ENCODE assay signal across 16 cellular contexts in genomic region chr12:1607940-1608782, GRCh38. TPM values are rescaled to one million over a fixed set of nuclear protein-coding genes. Genes with fewer than 3 reads are reported as not detected.
A peak's percentile ranks its signal among the peaks of the same experiment; 100 is the strongest.
DNase-seq lines count a peak whose midpoint lies in the region; ATAC-seq, FAIRE-seq and TF ChIP-seq lines count a peak whose summit lies in the region.
"Had no signal": no experiment of that assay in that cellular context is flagged by ENCODE, and none has a peak within 500 bp of the region (broad histone marks: within the 10 kb centered on the region; RNA-seq: fewer than 3 reads in every experiment).

No MANE protein-coding gene starts in this region.

- no TSS peak for BruUV-seq in A673 (replicated peaks; lab: Mats Ljungman, UMichigan)

- CTCF ChIA-PET in A673 (lab: Charles Lee) = no interaction called here
- CTCF ChIA-PET in activated CD4-positive, alpha-beta T cell treated with anti-CD3 and anti-CD28 coated beads, Interleukin-2, amount 10 ng/mL, durations not matched to agents 7 days and 5 days (lab: Charles Lee) = interaction anchor here (0.7 to 1.8 kb wide), 2 partner anchors 16 to 628 kb away, joined by 4 to 5 read pairs; no protein-coding TSS in a partner anchor

- DNase-seq in A673 (ENCODE audit: low spot score) (peak; percentile 73), GM23248 (peak; percentile 80), astrocyte (ENCODE audit: low read depth) (no peak), mesothelial cell of epicardium (ENCODE audit: low spot score in 2 of 2, unreplicated experiment in 2 of 2) (no peak)
- no peak for DNase-seq in activated T-cell treated with anti-CD3 and anti-CD28 coated beads, Interleukin-2, amount 50 U/mL, for 1 hour
- no peak for DNase-seq in activated CD4-positive, alpha-beta T cell treated with anti-CD3 and anti-CD28 coated beads, Interleukin-2, amount 10 ng/mL, durations not matched to agents 7 days and 5 days
- DNase-seq: activated CD4-positive, alpha-beta T cell treated with anti-CD3 and anti-CD28 coated beads for 1 hour; activated T-cell treated with anti-CD3 and anti-CD28 coated beads, Interleukin-2, amount 50 U/mL, for 24 hours; anterior cingulate cortex; endodermal cell; H7; NCI-H2029 had no signal

- H3K79me2 ChIP-seq in GM23248 (ENCODE audit: insufficient read depth) (peaks cover 83% of the 10 kb centered on the region), astrocyte (ENCODE audit: insufficient read depth, low read length) (peaks cover 17% of the 10 kb centered on the region)
- H3K79me2 ChIP-seq: hepatocyte had no signal

- H3K9ac ChIP-seq in GM23248 (peak overlapping the region; percentile 58), astrocyte (ENCODE audit: low read length) (no peak overlapping the region)

- H3F3A ChIP-seq in GM23248 (ENCODE audit: insufficient read depth) = peaks cover 88% of the 10 kb centered on the region

- H3K27me3 Mint-ChIP-seq in astrocyte (ENCODE audit: low read depth, unreplicated experiment) = no peaks in the 10 kb centered on the region
- no peaks in the 10 kb centered on the region for H3K27me3 Mint-ChIP-seq in mesothelial cell of epicardium (ENCODE audit: low read depth)
- peaks cover 12% of the 10 kb centered on the region for H3K27me3 Mint-ChIP-seq in activated CD4-positive, alpha-beta T cell treated with anti-CD3 and anti-CD28 coated beads, Interleukin-2, amount 10 ng/mL, durations not matched to agents 7 days and 5 days

- WGBS in GM23248 (ENCODE audit: low coverage in 1 of 2, low lambda C conversion rate in 2 of 2, missing lambda C conversion rate in 2 of 2), 2 experiments = 76% methylated on average over 3 of the region's 3 CpGs

- intact Hi-C loops in A673 (cut with micrococcal nuclease; ENCODE audit: unreplicated experiment) = no loop called here

- peaks cover 30% of the 10 kb centered on the region for H3K4me1 Mint-ChIP-seq in astrocyte (ENCODE audit: low read depth, unreplicated experiment)
- peaks cover 28% of the 10 kb centered on the region for H3K4me1 Mint-ChIP-seq in mesothelial cell of epicardium
- peaks cover 22% of the 10 kb centered on the region for H3K4me1 Mint-ChIP-seq in activated CD4-positive, alpha-beta T cell treated with anti-CD3 and anti-CD28 coated beads, Interleukin-2, amount 10 ng/mL, durations not matched to agents 7 days and 5 days

- H2AFZ ChIP-seq in GM23248 (no peak overlapping the region), astrocyte (ENCODE audit: low read depth, low read length) (no peak overlapping the region)
- H2AFZ ChIP-seq: hepatocyte had no signal

- H3K4me3 ChIP-seq in A673 (ENCODE audit: low read depth, low read length, poor library complexity, severe bottlenecking) = no peak overlapping the region
- H3K4me3 ChIP-seq in GM23248 = no peak overlapping the region
- H3K4me3 ChIP-seq in astrocyte (ENCODE audit: insufficient read depth, low read depth, low read length) = no peak overlapping the region
- H3K4me3 ChIP-seq: hepatocyte, lung had no signal

- H3K4me1 ChIP-seq in A673 (ENCODE audit: insufficient read depth, low read length, poor library complexity, severe bottlenecking) (peaks cover 38% of the 10 kb centered on the region), GM23248 (ENCODE audit: insufficient read depth) (peaks cover 71% of the 10 kb centered on the region), astrocyte (ENCODE audit: insufficient read depth, low read length) (peaks cover 30% of the 10 kb centered on the region)

- no peaks in the 10 kb centered on the region for H3K27me3 ChIP-seq in A673 (replicated peaks; ENCODE audit: insufficient read depth, low read depth, low read length, poor library complexity)
- no peaks in the 10 kb centered on the region for H3K27me3 ChIP-seq in GM23248 (replicated peaks; ENCODE audit: insufficient read depth)
- no peaks in the 10 kb centered on the region for H3K27me3 ChIP-seq in astrocyte (ENCODE audit: insufficient read depth, low read length)
- H3K27me3 ChIP-seq: hepatocyte had no signal

- H3K9me3 Mint-ChIP-seq in astrocyte (ENCODE audit: unreplicated experiment) (no peaks in the 10 kb centered on the region), mesothelial cell of epicardium (no peaks in the 10 kb centered on the region)
- H3K9me3 Mint-ChIP-seq in activated CD4-positive, alpha-beta T cell treated with anti-CD3 and anti-CD28 coated beads, Interleukin-2, amount 10 ng/mL, durations not matched to agents 7 days and 5 days = no peaks in the 10 kb centered on the region
- H3K9me3 Mint-ChIP-seq: activated T-cell treated with anti-CD3 and anti-CD28 coated beads, Interleukin-2, amount 50 U/mL, for 24 hours; endodermal cell had no signal

- H3K4me3 Mint-ChIP-seq in astrocyte (ENCODE audit: unreplicated experiment) (no peak overlapping the region), mesothelial cell of epicardium (no peak overlapping the region)
- H3K4me3 Mint-ChIP-seq in activated CD4-positive, alpha-beta T cell treated with anti-CD3 and anti-CD28 coated beads, Interleukin-2, amount 10 ng/mL, durations not matched to agents 7 days and 5 days = no peak overlapping the region
- H3K4me3 Mint-ChIP-seq: activated T-cell treated with anti-CD3 and anti-CD28 coated beads, Interleukin-2, amount 50 U/mL, for 24 hours; endodermal cell had no signal

- no peak for FAIRE-seq in astrocyte (lab: Jason Lieb, UNC)

- H3K36me3 ChIP-seq in A673 (ENCODE audit: insufficient read depth, low read length, poor library complexity, severe bottlenecking) = no peaks in the 10 kb centered on the region
- no peaks in the 10 kb centered on the region for H3K36me3 ChIP-seq in GM23248 (ENCODE audit: low read depth)
- no peaks in the 10 kb centered on the region for H3K36me3 ChIP-seq in astrocyte (ENCODE audit: insufficient read depth, low read length)

- H3K27ac ChIP-seq in A673 (ENCODE audit: low read depth, low read length, poor library complexity, severe bottlenecking) = peak overlapping the region; percentile 78
- H3K27ac ChIP-seq in GM23248 = peak overlapping the region; percentile 90
- H3K27ac ChIP-seq in astrocyte (ENCODE audit: low read depth, low read length) = no peak overlapping the region
- H3K27ac ChIP-seq: hepatocyte had no signal

- H4K20me1 ChIP-seq in GM23248 (ENCODE audit: insufficient read depth) = no peaks in the 10 kb centered on the region
- H4K20me1 ChIP-seq in astrocyte (ENCODE audit: insufficient read depth, low read length) = peaks cover 22% of the 10 kb centered on the region

- peak overlapping the region; percentile 63 for H3K4me2 ChIP-seq in GM23248 (ENCODE audit: unreplicated experiment)
- H3K4me2 ChIP-seq in astrocyte (ENCODE audit: low read length) = no peak overlapping the region
- H3K4me2 ChIP-seq: hepatocyte had no signal

- no peaks in the 10 kb centered on the region for H3K9me2 ChIP-seq in GM23248 (ENCODE audit: insufficient read depth)

- H3K36me3 Mint-ChIP-seq in astrocyte (ENCODE audit: low read depth, unreplicated experiment) (no peaks in the 10 kb centered on the region), mesothelial cell of epicardium (no peaks in the 10 kb centered on the region)
- no peaks in the 10 kb centered on the region for H3K36me3 Mint-ChIP-seq in activated CD4-positive, alpha-beta T cell treated with anti-CD3 and anti-CD28 coated beads, Interleukin-2, amount 10 ng/mL, durations not matched to agents 7 days and 5 days (ENCODE audit: low read depth)

- H3K9me3 ChIP-seq in A673 (ENCODE audit: low read depth, low read length, poor library complexity, severe bottlenecking) (no peaks in the 10 kb centered on the region), GM23248 (ENCODE audit: low read depth) (no peaks in the 10 kb centered on the region), astrocyte (ENCODE audit: insufficient read depth, low read depth, low read length) (no peaks in the 10 kb centered on the region)

- ATAC-seq in HG02763 (IDR thresholded peaks at IDR 0.05; ENCODE audit: unreplicated experiment) (no peak), HG02759 (IDR thresholded peaks at IDR 0.05; ENCODE audit: unreplicated experiment) (no peak)

- TF ChIP-seq CTCF in A673 (conservative IDR thresholded peaks at IDR 0.05; ENCODE audit: low read depth, low read length) = no peak
- TF ChIP-seq CTCF in astrocyte (IDR thresholded peaks at IDR 0.05; ENCODE audit: insufficient read depth, low read depth, low read length) = no peak
- no peak for TF ChIP-seq CTCF in mesothelial cell of epicardium (IDR thresholded peaks at IDR 0.05; ENCODE audit: unreplicated experiment)

- H3K27ac Mint-ChIP-seq in astrocyte (ENCODE audit: unreplicated experiment) (peak overlapping the region; percentile 74), mesothelial cell of epicardium (peak overlapping the region; percentile 17)
- H3K27ac Mint-ChIP-seq in activated CD4-positive, alpha-beta T cell treated with anti-CD3 and anti-CD28 coated beads, Interleukin-2, amount 10 ng/mL, durations not matched to agents 7 days and 5 days = no peak overlapping the region
- H3K27ac Mint-ChIP-seq: activated T-cell treated with anti-CD3 and anti-CD28 coated beads, Interleukin-2, amount 50 U/mL, for 24 hours; endodermal cell had no signal

- POLR2A ChIA-PET in A673 (lab: Charles Lee; ENCODE audit: low non-redundant PET) = no interaction called here
- POLR2A ChIA-PET in activated CD4-positive, alpha-beta T cell treated with anti-CD3 and anti-CD28 coated beads, Interleukin-2, amount 10 ng/mL, durations not matched to agents 7 days and 5 days (lab: Charles Lee) = no interaction called here

- in situ Hi-C loops in GM23248 (cut with MboI) = no loop called here

RNA-seq across cellular contexts. Expression of gene FBXL14, which starts 13.8 kb away (rescaled TPM):
- 19.3 and 21.2 TPM in 2 replicates for total RNA-seq in A673 (2021)
- 3.2 and 9.3 TPM in 2 replicates for total RNA-seq in GM23248 (2014; rRNA removed; shearing (Covaris generic))
- polyA plus RNA-seq in GM23248 (2016; fragmentation: Nextera tagmentation; extraction: Ambion mirVana) = 1.2 and 1.9 TPM in 2 replicates
- 9.2 and 9.8 TPM in 2 replicates for total RNA-seq in astrocyte
- 14.1 to 14.8 TPM (median 14.3 TPM) in 3 replicates for total RNA-seq in mesothelial cell of epicardium
- 10 to 100 TPM; 24.3 to 26.4 TPM for total RNA-seq in activated CD4-positive, alpha-beta T cell treated with anti-CD3 and anti-CD28 coated beads, Interleukin-2, amount 10 ng/mL, durations not matched to agents 7 days and 5 days

RNA-seq across cellular contexts. Expression of gene WNT5B, which starts 20.9 kb away (rescaled TPM):
- total RNA-seq in A673 (2021) (0.34 and 0.59 TPM in 2 replicates), astrocyte (110 TPM in 2 replicates), mesothelial cell of epicardium (54.4 to 58.3 TPM (median 56.2 TPM) in 3 replicates)
- total RNA-seq in GM23248 (2014; rRNA removed; shearing (Covaris generic)) = 505 and 529 TPM in 2 replicates
- polyA plus RNA-seq in GM23248 (2016; fragmentation: Nextera tagmentation; extraction: Ambion mirVana) = 49.7 and 50.1 TPM in 2 replicates
- under 1 TPM in 1 of 2 experiments, not detected in 1; 0.15 TPM for total RNA-seq in activated CD4-positive, alpha-beta T cell treated with anti-CD3 and anti-CD28 coated beads, Interleukin-2, amount 10 ng/mL, durations not matched to agents 7 days and 5 days

Comparison
In these comparisons a context has a peak if more than half of its experiments do, and no peak if none do; other contexts are left out.
1. DNase-seq: peak in A673 (single experiment) and GM23248 (single experiment); none in astrocyte (single experiment), mesothelial cell of epicardium (0 of 2), activated T-cell treated with anti-CD3 and anti-CD28 coated beads, Interleukin-2, amount 50 U/mL, for 1 hour (single experiment) and activated CD4-positive, alpha-beta T cell treated with anti-CD3 and anti-CD28 coated beads, Interleukin-2, amount 10 ng/mL, durations not matched to agents 7 days and 5 days (single experiment).
2. RNA of gene WNT5B, which starts 20.9 kb away (total RNA-seq): 505 to 529 TPM in GM23248, 110 TPM in astrocyte and 54.4 to 58.3 TPM in mesothelial cell of epicardium; 0.34 to 0.59 TPM in A673 and 0.15 TPM in activated CD4-positive, alpha-beta T cell treated with anti-CD3 and anti-CD28 coated beads, Interleukin-2, amount 10 ng/mL, durations not matched to agents 7 days and 5 days; every median in the first group is over 10 times any median in the second.